9 cellular contexts compared by ENCODE assay signal in the genomic region with DNA sequence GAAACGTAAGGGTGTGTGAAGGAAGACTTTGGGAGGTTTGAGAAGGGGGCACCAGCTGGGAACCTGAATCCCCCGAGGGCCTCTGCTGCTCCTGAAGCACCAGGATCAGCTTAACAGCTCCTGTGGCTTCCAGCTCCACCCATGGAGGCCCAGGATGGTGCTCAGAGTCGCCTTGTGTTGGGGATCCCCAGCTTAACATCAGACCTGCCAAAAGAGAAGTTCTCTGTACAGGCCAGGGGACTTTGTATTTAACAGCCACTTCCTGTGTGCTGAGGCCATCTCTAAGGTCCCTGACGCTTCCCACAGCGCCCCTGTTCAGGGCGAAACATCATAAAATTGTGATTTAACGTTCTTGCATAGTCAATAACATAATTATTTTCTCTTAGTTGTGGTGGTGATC.
DNase-seq lines count a peak whose midpoint lies in the region; ATAC-seq lines count a peak whose summit lies in the region.
"Had no signal": no experiment of that assay in that cellular context is flagged by ENCODE, and none has a peak within 500 bp of the region (broad histone marks: within the 10 kb centered on the region; RNA-seq: fewer than 3 reads in every experiment).

No MANE protein-coding gene starts in this region.

- ATAC-seq in HG02840 (IDR thresholded peaks at IDR 0.05; ENCODE audit: low FRiP score, unreplicated experiment), result peak; percentile 84
- peak; percentile 95 to 96 for ATAC-seq in stimulated activated naive B cell treated with anti-CD40 and anti-IgM and Interleukin-4, amounts not matched to agents 10 μg/mL and 1 μg/mL and 100 μg/mL, for 72 hours (replicated peaks)

- no peaks in the 10 kb centered on the region for H3K9me3 Mint-ChIP-seq in activated CD4-positive, alpha-beta T cell treated with anti-CD3 and anti-CD28 coated beads, Interleukin-2, amount 10 ng/mL, durations not matched to agents 24 days and 14 days
- H3K9me3 Mint-ChIP-seq in stimulated activated naive B cell treated with anti-CD40 and anti-IgM and Interleukin-4, amounts not matched to agents 10 μg/mL and 1 μg/mL and 100 μg/mL, for 72 hours, result peaks cover 0 to 2% of the 10 kb centered on the region in 2 donors

- DNase-seq in activated CD4-positive, alpha-beta T cell treated with anti-CD3 and anti-CD28 coated beads, Interleukin-2, amount 10 ng/mL, durations not matched to agents 24 days and 14 days, result peak; percentile 74
- no peak for DNase-seq in activated CD4-positive, alpha-beta T cell treated with anti-CD3 and anti-CD28 coated beads for 4 hours
- DNase-seq in T-helper 22 cell (ENCODE audit: low read depth), result peak; percentile 5
- DNase-seq in stimulated activated naive B cell treated with anti-CD40 and anti-IgM and Interleukin-4, amounts not matched to agents 10 μg/mL and 1 μg/mL and 100 μg/mL, for 72 hours, result no peak
- no peak for DNase-seq in NCI-H510A treated with DMSO at 0.1 percent for 48 hours (lab: John Stamatoyannopoulos, UW)
- no peak for DNase-seq in T-helper 9 cell
- no peak for DNase-seq in DMS53 treated with DMSO at 0.1 percent for 48 hours (lab: John Stamatoyannopoulos, UW; ENCODE audit: unreplicated experiment)
- DNase-seq: H7 had no signal

- intact Hi-C loops in activated CD4-positive, alpha-beta T cell treated with anti-CD3 and anti-CD28 coated beads, Interleukin-2, amount 10 ng/mL, durations not matched to agents 24 days and 14 days (cut with micrococcal nuclease), result no loop called here

- peaks cover 55% of the 10 kb centered on the region for H3K4me1 Mint-ChIP-seq in activated CD4-positive, alpha-beta T cell treated with anti-CD3 and anti-CD28 coated beads, Interleukin-2, amount 10 ng/mL, durations not matched to agents 24 days and 14 days
- peaks cover 49 to 80% of the 10 kb centered on the region in 2 donors for H3K4me1 Mint-ChIP-seq in stimulated activated naive B cell treated with anti-CD40 and anti-IgM and Interleukin-4, amounts not matched to agents 10 μg/mL and 1 μg/mL and 100 μg/mL, for 72 hours

- H3K27ac Mint-ChIP-seq in activated CD4-positive, alpha-beta T cell treated with anti-CD3 and anti-CD28 coated beads, Interleukin-2, amount 10 ng/mL, durations not matched to agents 24 days and 14 days, result peak overlapping the region; percentile 78
- peak overlapping the region; percentile 93 for H3K27ac Mint-ChIP-seq in stimulated activated naive B cell treated with anti-CD40 and anti-IgM and Interleukin-4, amounts not matched to agents 10 μg/mL and 1 μg/mL and 100 μg/mL, for 72 hours

- H3K4me3 Mint-ChIP-seq in activated CD4-positive, alpha-beta T cell treated with anti-CD3 and anti-CD28 coated beads, Interleukin-2, amount 10 ng/mL, durations not matched to agents 24 days and 14 days, result peak overlapping the region; percentile 16
- peak overlapping the region in 1 of 2 donors; percentile 47 for H3K4me3 Mint-ChIP-seq in stimulated activated naive B cell treated with anti-CD40 and anti-IgM and Interleukin-4, amounts not matched to agents 10 μg/mL and 1 μg/mL and 100 μg/mL, for 72 hours

- no peaks in the 10 kb centered on the region for H3K27me3 Mint-ChIP-seq in activated CD4-positive, alpha-beta T cell treated with anti-CD3 and anti-CD28 coated beads, Interleukin-2, amount 10 ng/mL, durations not matched to agents 24 days and 14 days
- no peaks in the 10 kb centered on the region for H3K27me3 Mint-ChIP-seq in stimulated activated naive B cell treated with anti-CD40 and anti-IgM and Interleukin-4, amounts not matched to agents 10 μg/mL and 1 μg/mL and 100 μg/mL, for 72 hours

- peaks cover 61% of the 10 kb centered on the region for H3K36me3 Mint-ChIP-seq in activated CD4-positive, alpha-beta T cell treated with anti-CD3 and anti-CD28 coated beads, Interleukin-2, amount 10 ng/mL, durations not matched to agents 24 days and 14 days (ENCODE audit: low read depth)
- H3K36me3 Mint-ChIP-seq in stimulated activated naive B cell treated with anti-CD40 and anti-IgM and Interleukin-4, amounts not matched to agents 10 μg/mL and 1 μg/mL and 100 μg/mL, for 72 hours, result peaks cover 57 to 74% of the 10 kb centered on the region in 2 donors

Comparison
In these comparisons a context has a peak if more than half of its experiments do, and no peak if none do; other contexts are left out.
1. DNase-seq: peak in activated CD4-positive, alpha-beta T cell treated with anti-CD3 and anti-CD28 coated beads, Interleukin-2, amount 10 ng/mL, durations not matched to agents 24 days and 14 days (single experiment) and T-helper 22 cell (single experiment); none in activated CD4-positive, alpha-beta T cell treated with anti-CD3 and anti-CD28 coated beads for 4 hours (0 of 2), stimulated activated naive B cell treated with anti-CD40 and anti-IgM and Interleukin-4, amounts not matched to agents 10 μg/mL and 1 μg/mL and 100 μg/mL, for 72 hours (single experiment), NCI-H510A treated with DMSO at 0.1 percent for 48 hours (single experiment), T-helper 9 cell (single experiment) and DMS53 treated with DMSO at 0.1 percent for 48 hours (single experiment).